23 cellular contexts compared by ENCODE assay signal in genomic region chr12:132225214-132225613, GRCh38.
"Had no signal": no experiment of that assay in that cellular context is flagged by ENCODE, and none has a peak within 500 bp of the region (broad histone marks: within the 10 kb centered on the region; RNA-seq: fewer than 3 reads in every experiment).

No MANE protein-coding gene starts in this region.

- H3K4me3 ChIP-seq: K562, SJSA1 had no signal

- H3K9ac ChIP-seq: KMS-11, SK-N-SH had no signal

- H3K36me3 ChIP-seq: SJSA1 had no signal

- H3K4me2 ChIP-seq: KMS-11, SK-N-SH had no signal

- FAIRE-seq: HepG2, K562, RCC 7860 had no signal

- ATAC-seq: HepG2, K562 had no signal

- H3K9me3 ChIP-seq: SJSA1, SK-N-SH had no signal

- H3K27ac ChIP-seq: KMS-11, SJSA1 had no signal

- DNase-seq: Kasumi-1, MM.1S, NCI-H1092 treated with DMSO at 0.1 percent for 48 hours, NCI-H1436, NCI-H187, NCI-H2029, NCI-H2081 treated with DMSO at 0.1 percent for 48 hours, NCI-H2171, NCI-H226, NCI-H446, NCI-H510A, NCI-H524 treated with DMSO at 0.1 percent for 48 hours, NCI-H69, NCI-H774, RPMI8226, SIG-M5, SK-N-SH, SW 1271 had no signal

- H3K4me1 ChIP-seq: SJSA1 had no signal
